ENCODE assay signal across 15 cellular contexts in the genomic region with DNA sequence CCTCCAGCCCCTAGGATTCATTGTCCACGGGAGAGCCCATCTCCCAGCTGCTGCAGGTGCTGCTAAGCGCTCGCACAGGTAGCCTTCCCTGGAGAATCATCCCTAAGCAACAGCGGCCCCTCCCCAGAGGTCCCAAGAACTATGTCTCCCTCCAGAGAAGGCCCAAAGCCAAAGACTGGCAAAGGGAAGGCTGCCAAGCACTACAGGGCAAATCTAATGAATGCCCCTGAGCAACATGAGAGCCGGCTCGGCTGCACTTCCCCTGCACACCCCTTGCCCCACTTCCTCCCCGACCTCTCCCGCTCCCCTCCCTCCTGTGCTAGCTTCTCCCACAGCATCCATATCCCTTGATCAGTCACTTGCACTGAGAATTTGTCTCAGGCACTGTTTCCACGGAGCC. TPM values are rescaled to one million over a fixed set of nuclear protein-coding genes. Genes with fewer than 3 reads are reported as not detected.
A peak's percentile ranks its signal among the peaks of the same experiment; 100 is the strongest.
DNase-seq lines count a peak whose midpoint lies in the region; ATAC-seq and TF ChIP-seq lines count a peak whose summit lies in the region.
"Had no signal": no experiment of that assay in that cellular context is flagged by ENCODE, and none has a peak within 500 bp of the region (broad histone marks: within the 10 kb centered on the region; RNA-seq: fewer than 3 reads in every experiment).

No MANE protein-coding gene starts in this region.

- in situ Hi-C loops in brain microvascular endothelial cell (cut with HindIII; ENCODE audit: low pct_ligation_motif_present, low sequenced_read_pairs), result no loop called here

- peak overlapping the region; percentile 80 for H3K4me3 Mint-ChIP-seq in stimulated activated effector memory CD8-positive, alpha-beta T cell treated with anti-CD3 and anti-CD28 coated beads, Interleukin-12 subunit alpha, Interleukin-12 subunit beta, amount 100 ng/mL, for 72 hours

- H3K9me3 Mint-ChIP-seq in stimulated activated effector memory CD8-positive, alpha-beta T cell treated with anti-CD3 and anti-CD28 coated beads, Interleukin-12 subunit alpha, Interleukin-12 subunit beta, amount 100 ng/mL, for 72 hours, result no peaks in the 10 kb centered on the region

- H3K36me3 Mint-ChIP-seq in stimulated activated effector memory CD8-positive, alpha-beta T cell treated with anti-CD3 and anti-CD28 coated beads, Interleukin-12 subunit alpha, Interleukin-12 subunit beta, amount 100 ng/mL, for 72 hours, result peaks cover 41% of the 10 kb centered on the region

- ATAC-seq in stimulated activated effector memory CD8-positive, alpha-beta T cell treated with anti-CD3 and anti-CD28 coated beads, Interleukin-12 subunit alpha, Interleukin-12 subunit beta, amount 100 ng/mL, for 72 hours, result no peak
- ATAC-seq in esophagus mucosa (no peak), GM18873 (IDR thresholded peaks at IDR 0.05; ENCODE audit: low FRiP score, unreplicated experiment) (no peak), HG03469 (IDR thresholded peaks at IDR 0.05; ENCODE audit: unreplicated experiment) (no peak)
- ATAC-seq: lower lobe of right lung had no signal

- H3K4me3 ChIP-seq in brain microvascular endothelial cell (ENCODE audit: low read depth, low read length), result peak overlapping the region; percentile 63
- H3K4me3 ChIP-seq: lower lobe of right lung, ovary had no signal

- H3K27me3 ChIP-seq in brain microvascular endothelial cell (replicated peaks), result no peaks in the 10 kb centered on the region
- H3K27me3 ChIP-seq: ovary had no signal

- H3K27ac Mint-ChIP-seq in stimulated activated effector memory CD8-positive, alpha-beta T cell treated with anti-CD3 and anti-CD28 coated beads, Interleukin-12 subunit alpha, Interleukin-12 subunit beta, amount 100 ng/mL, for 72 hours, result peak overlapping the region; percentile 96

- peak overlapping the region; percentile 99 for H3K27ac ChIP-seq in brain microvascular endothelial cell
- H3K27ac ChIP-seq: lower lobe of right lung had no signal

- H3K4me1 Mint-ChIP-seq in stimulated activated effector memory CD8-positive, alpha-beta T cell treated with anti-CD3 and anti-CD28 coated beads, Interleukin-12 subunit alpha, Interleukin-12 subunit beta, amount 100 ng/mL, for 72 hours, result peaks cover 100% of the 10 kb centered on the region

- no peaks in the 10 kb centered on the region for H3K36me3 ChIP-seq in brain microvascular endothelial cell (replicated peaks)
- H3K36me3 ChIP-seq: lower lobe of right lung, ovary had no signal

- peak; percentile 16 for DNase-seq in activated gamma-delta T cell treated with Interleukin-2 at 50 U/mL for 16 hours
- no peak for DNase-seq in activated gamma-delta T cell (lab: John Stamatoyannopoulos, UW)
- peak; percentile 71 for DNase-seq in NCI-H1105 treated with DMSO at 0.1 percent for 48 hours (lab: John Stamatoyannopoulos, UW)
- DNase-seq in brain microvascular endothelial cell, result no peak
- no peak for DNase-seq in stimulated activated effector memory CD8-positive, alpha-beta T cell treated with anti-CD3 and anti-CD28 coated beads, Interleukin-12 subunit alpha, Interleukin-12 subunit beta, amount 100 ng/mL, for 72 hours (ENCODE audit: low spot score in 2 of 2)
- DNase-seq: lower lobe of right lung; NCI-H1694; ovary; stimulated activated CD4-positive, alpha-beta T cell treated with anti-CD3 and anti-CD28 coated beads, Interleukin-1b, Interleukin-23, amount 100 ng/mL, for 48 hours had no signal

- TF ChIP-seq CTCF in brain microvascular endothelial cell (IDR thresholded peaks at IDR 0.05; ENCODE audit: low read depth, low read length, missing control alignments), result no peak

RNA-seq across cellular contexts. Expression of gene COL6A3, which starts 20.0 kb away (rescaled TPM):
- 23.0 TPM for total RNA-seq in esophagus mucosa
- total RNA-seq: endothelial cell of umbilical vein, HT-29 had no signal

RNA-seq across cellular contexts. Expression of gene MLPH, which starts 53.1 kb away (rescaled TPM):
- 5.3 TPM for total RNA-seq in esophagus mucosa
- total RNA-seq: endothelial cell of umbilical vein; T-helper 1 cell treated with Interleukin-12 subunit alpha and Interleukin-12 subunit beta and Interleukin-4 antibody, amounts not matched to agents 30 ng/mL and 1 ng/mL, for 36 hours had no signal

Comparison
In these comparisons a context has a peak if more than half of its experiments do, and no peak if none do; other contexts are left out.
1. DNase-seq: peak in activated gamma-delta T cell treated with Interleukin-2 at 50 U/mL for 16 hours (single experiment) and NCI-H1105 treated with DMSO at 0.1 percent for 48 hours (single experiment); none in activated gamma-delta T cell (single experiment), brain microvascular endothelial cell (single experiment) and stimulated activated effector memory CD8-positive, alpha-beta T cell treated with anti-CD3 and anti-CD28 coated beads, Interleukin-12 subunit alpha, Interleukin-12 subunit beta, amount 100 ng/mL, for 72 hours (0 of 2).